In the genomic region with DNA sequence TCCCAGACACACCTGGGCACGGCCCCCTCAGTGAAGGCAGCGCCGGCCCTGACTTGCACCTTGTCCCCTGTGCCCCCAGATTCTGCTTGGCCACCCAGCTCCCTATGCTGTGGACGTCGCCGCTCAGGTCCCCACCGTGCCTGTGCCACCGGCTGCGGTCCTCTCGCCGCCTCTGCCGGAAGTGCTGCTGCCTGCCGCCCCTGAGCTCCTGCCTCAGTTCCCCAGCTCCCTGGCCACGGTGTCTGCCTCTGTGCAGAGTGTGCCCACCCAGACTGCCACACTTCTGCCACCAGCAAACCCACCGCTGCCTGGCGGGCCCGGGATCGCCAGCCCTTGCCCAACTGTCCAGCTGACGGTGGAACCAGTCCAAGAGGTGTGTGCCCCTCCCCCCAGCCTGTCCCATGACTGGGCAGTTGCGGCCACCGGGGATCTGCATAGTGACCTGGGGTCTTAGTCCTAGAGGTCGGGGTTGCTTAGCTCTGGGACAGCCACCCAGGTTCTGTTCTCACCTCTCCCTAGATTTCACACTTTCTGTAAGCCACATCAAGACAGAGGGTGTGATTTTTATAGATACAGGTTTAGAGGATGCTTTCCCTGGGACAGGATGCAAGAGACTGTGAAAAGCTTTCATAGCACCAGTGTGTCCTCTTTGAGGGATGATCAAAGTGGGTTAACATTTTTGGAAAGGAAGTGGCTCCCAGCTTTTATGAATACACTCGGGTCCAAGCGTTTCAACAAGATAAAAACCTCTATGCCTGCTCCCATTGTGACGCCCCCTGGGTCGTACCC, we compare ENCODE assay signal across 12 cellular contexts.
DNase-seq lines count a peak whose midpoint lies in the region; TF ChIP-seq lines count a peak whose summit lies in the region.
"Had no signal": no experiment of that assay in that cellular context is flagged by ENCODE, and none has a peak within 500 bp of the region (broad histone marks: within the 10 kb centered on the region; RNA-seq: fewer than 3 reads in every experiment).

No MANE protein-coding gene starts in this region.

- no peaks in the 10 kb centered on the region for H3F3A ChIP-seq in OCI-LY1 (ENCODE audit: insufficient read depth, low read length)

- H3K9me3 Mint-ChIP-seq in T-helper 2 cell treated with Interferon-gamma antibody and Interleukin-4, amounts not matched to agents 5 μg/mL and 100 μg/mL, for 36 hours: no peaks in the 10 kb centered on the region
- H3K9me3 Mint-ChIP-seq: activated B cell treated with CpG ODN at 0.5 μM for 24 hours; CD8-positive, alpha-beta T cell had no signal

- peak overlapping the region; percentile 62 for H3K9ac ChIP-seq in OCI-LY1 (ENCODE audit: low read length)

- TF ChIP-seq CTCF in OCI-LY1 (IDR thresholded peaks at IDR 0.05; ENCODE audit: low read length): no peak

- H3K4me1 ChIP-seq in OCI-LY1 (ENCODE audit: insufficient read depth, low read length, severe bottlenecking): peaks cover 73% of the 10 kb centered on the region

- peak; percentile 50 for DNase-seq in activated CD8-positive, alpha-beta memory T cell treated with anti-CD3 and anti-CD28 coated beads for 24 hours
- DNase-seq in activated CD8-positive, alpha-beta memory T cell treated with anti-CD3 and anti-CD28 coated beads, Interleukin-2, amount 50 U/mL, for 4 hours: no peak
- DNase-seq in islet precursor cell: peak; percentile 50
- DNase-seq in stimulated activated CD8-positive, alpha-beta memory T cell treated with anti-CD3 and anti-CD28 coated beads, Interleukin-4, amount 100 ng/mL, for 48 hours: peak; percentile 16
- no peak for DNase-seq in T-helper 2 cell treated with Interferon-gamma antibody and Interleukin-4, amounts not matched to agents 5 μg/mL and 100 μg/mL, for 36 hours (ENCODE audit: low spot score)
- DNase-seq in MV-4-11 (lab: John Stamatoyannopoulos, UW): no peak
- DNase-seq in midbrain (lab: John Stamatoyannopoulos, UW): no peak
- DNase-seq: amygdala, NCI-H526 treated with DMSO at 0.1 percent for 48 hours had no signal

- no peak overlapping the region for H3K4me3 Mint-ChIP-seq in T-helper 2 cell treated with Interferon-gamma antibody and Interleukin-4, amounts not matched to agents 5 μg/mL and 100 μg/mL, for 36 hours
- H3K4me3 Mint-ChIP-seq: activated B cell treated with CpG ODN at 0.5 μM for 24 hours; CD8-positive, alpha-beta T cell had no signal

- H3K36me3 ChIP-seq in OCI-LY1 (ENCODE audit: insufficient read depth, low read length): peaks cover 23% of the 10 kb centered on the region; the same call in 1 of the 2 replicates

- no peaks in the 10 kb centered on the region for H4K20me1 ChIP-seq in OCI-LY1 (ENCODE audit: insufficient read depth, low read length)

- no peaks in the 10 kb centered on the region for H3K9me2 ChIP-seq in OCI-LY1 (ENCODE audit: low read depth, low read length)

- H3K27me3 Mint-ChIP-seq in T-helper 2 cell treated with Interferon-gamma antibody and Interleukin-4, amounts not matched to agents 5 μg/mL and 100 μg/mL, for 36 hours (ENCODE audit: low read depth): no peaks in the 10 kb centered on the region
- H3K27me3 Mint-ChIP-seq: activated B cell treated with CpG ODN at 0.5 μM for 24 hours had no signal

- no peaks in the 10 kb centered on the region for H3K9me3 ChIP-seq in OCI-LY1 (ENCODE audit: low read length)

- H3K4me2 ChIP-seq in OCI-LY1 (ENCODE audit: low read length): peak overlapping the region; percentile 50

- no peaks in the 10 kb centered on the region for H3K4me1 Mint-ChIP-seq in T-helper 2 cell treated with Interferon-gamma antibody and Interleukin-4, amounts not matched to agents 5 μg/mL and 100 μg/mL, for 36 hours (ENCODE audit: low read depth)
- H3K4me1 Mint-ChIP-seq: activated B cell treated with CpG ODN at 0.5 μM for 24 hours had no signal

- H2AFZ ChIP-seq in OCI-LY1 (ENCODE audit: low read length): no peak overlapping the region

- H3K36me3 Mint-ChIP-seq in T-helper 2 cell treated with Interferon-gamma antibody and Interleukin-4, amounts not matched to agents 5 μg/mL and 100 μg/mL, for 36 hours (ENCODE audit: low read depth): no peaks in the 10 kb centered on the region
- H3K36me3 Mint-ChIP-seq: CD8-positive, alpha-beta T cell had no signal

- peak overlapping the region; percentile 95 for H3K27ac ChIP-seq in OCI-LY1 (ENCODE audit: low read depth, low read length, poor library complexity, severe bottlenecking)

- no peaks in the 10 kb centered on the region for H3K79me2 ChIP-seq in OCI-LY1 (ENCODE audit: insufficient read depth, low read length)

- H3K27ac Mint-ChIP-seq in T-helper 2 cell treated with Interferon-gamma antibody and Interleukin-4, amounts not matched to agents 5 μg/mL and 100 μg/mL, for 36 hours: no peak overlapping the region
- H3K27ac Mint-ChIP-seq: activated B cell treated with CpG ODN at 0.5 μM for 24 hours; CD8-positive, alpha-beta T cell had no signal

- H3K4me3 ChIP-seq in OCI-LY1 (ENCODE audit: low read depth, low read length, poor library complexity, severe bottlenecking): peak overlapping the region; percentile 10

- H3K27me3 ChIP-seq in OCI-LY1 (ENCODE audit: insufficient read depth, low read length): no peaks in the 10 kb centered on the region

Comparison
In these comparisons a context has a peak if more than half of its experiments do, and no peak if none do; other contexts are left out.
1. DNase-seq: peak in activated CD8-positive, alpha-beta memory T cell treated with anti-CD3 and anti-CD28 coated beads for 24 hours (single experiment), islet precursor cell (single experiment) and stimulated activated CD8-positive, alpha-beta memory T cell treated with anti-CD3 and anti-CD28 coated beads, Interleukin-4, amount 100 ng/mL, for 48 hours (single experiment); none in activated CD8-positive, alpha-beta memory T cell treated with anti-CD3 and anti-CD28 coated beads, Interleukin-2, amount 50 U/mL, for 4 hours (single experiment), T-helper 2 cell treated with Interferon-gamma antibody and Interleukin-4, amounts not matched to agents 5 μg/mL and 100 μg/mL, for 36 hours (single experiment), MV-4-11 (single experiment) and midbrain (single experiment).